1 cellular context compared by ENCODE assay signal in the genomic region with DNA sequence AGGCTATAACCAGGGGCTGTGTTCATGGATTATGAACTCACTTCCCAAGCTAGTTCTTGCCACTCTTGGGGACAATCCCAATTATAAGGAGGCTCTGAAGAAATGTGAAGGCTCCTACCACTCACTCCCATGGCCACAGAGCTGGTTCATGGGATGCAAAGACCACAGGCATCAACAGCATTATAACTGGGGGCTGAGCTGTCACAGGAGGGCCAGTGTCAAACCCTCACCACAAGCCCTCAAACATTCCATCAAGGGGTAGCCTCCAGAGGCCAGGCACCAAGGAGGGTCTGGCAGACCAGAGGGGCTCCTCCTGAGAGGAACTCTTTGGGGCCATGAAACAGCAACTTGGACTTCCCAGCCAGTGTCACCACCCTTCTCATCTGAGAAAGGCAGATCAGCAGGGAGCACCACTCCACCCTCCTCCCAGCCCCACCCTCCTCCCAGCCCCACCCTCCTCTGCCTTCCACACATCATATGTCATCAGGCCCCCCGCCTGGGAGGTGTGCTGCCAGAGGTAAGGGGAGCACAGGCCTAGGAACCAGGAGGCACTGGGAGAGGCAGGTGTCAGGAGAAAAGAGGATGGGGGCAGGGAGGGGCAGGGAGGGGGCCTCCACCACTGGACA.
A peak's percentile ranks its signal among the peaks of the same experiment; 100 is the strongest.
TF ChIP-seq lines count a peak whose summit lies in the region.

No MANE protein-coding gene starts in this region.

TF ChIP-seq in HEK293, 187 proteins besides CTCF, POLR2A, EP300 and RAD21:
- TF ChIP-seq KLF1 (tag by site-specific recombination; IDR thresholded peaks at IDR 0.05) (peak; percentile 78), ZNF610 (tag by site-specific recombination; IDR thresholded peaks at IDR 0.05; ENCODE audit: borderline replicate concordance) (no peak)
